Comparison of ENCODE assay signal across 8 cellular contexts in genomic region chr6:139375239-139376053, GRCh38. TPM values are rescaled to one million over a fixed set of nuclear protein-coding genes. Genes with fewer than 3 reads are reported as not detected.
DNase-seq lines count a peak whose midpoint lies in the region; ATAC-seq lines count a peak whose summit lies in the region.

No MANE protein-coding gene starts in this region.

- H3K4ac ChIP-seq in mesendoderm (ENCODE audit: low read depth, low read length) = peak overlapping the region; percentile 95

- H3K4me3 Mint-ChIP-seq in CD8-positive, alpha-beta memory T cell = peak overlapping the region; percentile 94 to 100 (median 99)
- H3K4me3 Mint-ChIP-seq in effector memory CD8-positive, alpha-beta T cell = peak overlapping the region; percentile 99 to 100

- peaks cover 0 to 4% of the 10 kb centered on the region in 2 donors for H3K27me3 Mint-ChIP-seq in CD8-positive, alpha-beta memory T cell
- no peaks in the 10 kb centered on the region for H3K27me3 Mint-ChIP-seq in effector memory CD8-positive, alpha-beta T cell

- peak overlapping the region; percentile 98 for H3K4me3 ChIP-seq in CD8-positive, alpha-beta memory T cell (ENCODE audit: low read length)
- peak overlapping the region; percentile 75 for H3K4me3 ChIP-seq in mesendoderm (ENCODE audit: low read length)

- H3K23ac ChIP-seq in mesendoderm (ENCODE audit: low read length) = no peak overlapping the region

- H3K36me3 ChIP-seq in CD8-positive, alpha-beta memory T cell (ENCODE audit: insufficient read depth, low read length) = no peaks in the 10 kb centered on the region
- peaks cover 4% of the 10 kb centered on the region for H3K36me3 ChIP-seq in mesendoderm (ENCODE audit: control insufficient read depth, insufficient read depth, low read length)

- DNase-seq in CD8-positive, alpha-beta memory T cell = peak; percentile 74 to 91 (median 86)
- peak; percentile 85 for DNase-seq in HS-5 (ENCODE audit: low read depth)
- DNase-seq in NK-92 (lab: John Stamatoyannopoulos, UW; ENCODE audit: unreplicated experiment) = peak; percentile 22
- peak; percentile 93 for DNase-seq in activated CD8-positive, alpha-beta memory T cell treated with anti-CD3 and anti-CD28 coated beads for 24 hours
- peak; percentile 79 to 81 (median 80) for DNase-seq in effector memory CD8-positive, alpha-beta T cell
- peak; percentile 99 for DNase-seq in mesendoderm
- DNase-seq in stimulated activated CD8-positive, alpha-beta memory T cell treated with anti-CD3 and anti-CD28 coated beads, Interleukin-12 subunit alpha, Interleukin-12 subunit beta, amount 100 ng/mL, for 4 hours (ENCODE audit: low read depth) = peak; percentile 69

- peak overlapping the region; percentile 85 for H3K18ac ChIP-seq in mesendoderm (ENCODE audit: low read length)

- H3K4me1 Mint-ChIP-seq in CD8-positive, alpha-beta memory T cell = peaks cover 28 to 30% (median 29%) of the 10 kb centered on the region in 3 donors
- peaks cover 32 to 39% of the 10 kb centered on the region in 2 donors for H3K4me1 Mint-ChIP-seq in effector memory CD8-positive, alpha-beta T cell (ENCODE audit: low read depth in 2 of 2)

- peak overlapping the region; percentile 96 for H3K27ac ChIP-seq in CD8-positive, alpha-beta memory T cell (ENCODE audit: low read depth, low read length)
- H3K27ac ChIP-seq in mesendoderm (ENCODE audit: low read depth, low read length) = peak overlapping the region; percentile 91

- ATAC-seq in GM19468 (IDR thresholded peaks at IDR 0.05; ENCODE audit: extremely low read depth, unreplicated experiment) = peak; percentile 28
- ATAC-seq in effector memory CD8-positive, alpha-beta T cell (replicated peaks) = peak; percentile 63

- H3K9me3 Mint-ChIP-seq in CD8-positive, alpha-beta memory T cell = no peaks in the 10 kb centered on the region
- no peaks in the 10 kb centered on the region for H3K9me3 Mint-ChIP-seq in effector memory CD8-positive, alpha-beta T cell

- H2BK15ac ChIP-seq in mesendoderm (replicated peaks; ENCODE audit: low read depth) = peak overlapping the region; percentile 4

- CTCF ChIA-PET in CD8-positive, alpha-beta memory T cell (lab: Charles Lee) = interaction anchor here (0.7 to 4.4 kb wide), 25 partner anchors 8 to 553 kb away, joined by 3 to 35 read pairs (median 4); partner anchors contain the start of gene TXLNB

- POLR2A ChIA-PET in CD8-positive, alpha-beta memory T cell (lab: Charles Lee) = interaction anchor here (0.5 to 3.0 kb wide), 23 partner anchors 9 to 1875 kb away, joined by 3 to 32 read pairs (median 4); partner anchors contain the start of genes ABRACL, CCDC28A, HECA and REPS1

- H3K27me3 ChIP-seq in CD8-positive, alpha-beta memory T cell (ENCODE audit: insufficient read depth, low read length, poor library complexity, severe bottlenecking) = no peaks in the 10 kb centered on the region
- no peaks in the 10 kb centered on the region for H3K27me3 ChIP-seq in mesendoderm (ENCODE audit: insufficient read depth, low read length, poor library complexity)

- peak overlapping the region; percentile 85 for H3K9ac ChIP-seq in mesendoderm (ENCODE audit: low read length)

- peak overlapping the region; percentile 99 for H3K4me2 ChIP-seq in mesendoderm (ENCODE audit: low read length)

- peak overlapping the region; percentile 74 for H2BK120ac ChIP-seq in mesendoderm (ENCODE audit: low read depth, low read length)

- H3K79me1 ChIP-seq in mesendoderm (ENCODE audit: low read length) = no peaks in the 10 kb centered on the region

- peaks cover 24% of the 10 kb centered on the region for H3K79me2 ChIP-seq in mesendoderm (ENCODE audit: control insufficient read depth, insufficient read depth, low read length)

- peak overlapping the region; percentile 96 for H3K56ac ChIP-seq in mesendoderm (ENCODE audit: low read length)

- no peak overlapping the region for H4K5ac ChIP-seq in mesendoderm (ENCODE audit: low read length)

- H3K36me3 Mint-ChIP-seq in CD8-positive, alpha-beta memory T cell = peaks cover 3 to 47% (median 8%) of the 10 kb centered on the region in 3 donors
- peaks cover 55% of the 10 kb centered on the region for H3K36me3 Mint-ChIP-seq in effector memory CD8-positive, alpha-beta T cell (ENCODE audit: insufficient read depth)

- no peak overlapping the region for H2AK5ac ChIP-seq in mesendoderm (ENCODE audit: low read length)

- H3K27ac Mint-ChIP-seq in CD8-positive, alpha-beta memory T cell = peak overlapping the region; percentile 93 to 98 (median 96)
- H3K27ac Mint-ChIP-seq in effector memory CD8-positive, alpha-beta T cell = peak overlapping the region; percentile 92 to 100

- WGBS in mesendoderm (ENCODE audit: extremely low coverage, insufficient coverage, low lambda C conversion rate) = no CpG with 5 or more reads among the region's 45 CpGs

- peak overlapping the region; percentile 92 for H2BK5ac ChIP-seq in mesendoderm (ENCODE audit: low read length)

- peaks cover 26% of the 10 kb centered on the region for H3K4me1 ChIP-seq in CD8-positive, alpha-beta memory T cell (ENCODE audit: insufficient read depth, low read length)
- H3K4me1 ChIP-seq in mesendoderm (ENCODE audit: control insufficient read depth, low read depth, low read length) = peaks cover 11% of the 10 kb centered on the region

- H4K8ac ChIP-seq in mesendoderm (ENCODE audit: low read depth, low read length) = no peak overlapping the region

- no peaks in the 10 kb centered on the region for H3K9me3 ChIP-seq in CD8-positive, alpha-beta memory T cell (ENCODE audit: low read length)

RNA-seq across cellular contexts. Expression of gene CITED2, which starts 1.0 kb away (rescaled TPM):
- 10 to 100 TPM; 68.6 to 69.8 TPM for total RNA-seq in CD8-positive, alpha-beta memory T cell
- 53.8 TPM for polyA plus RNA-seq in CD8-positive, alpha-beta memory T cell
- 91.4 TPM for polyA plus RNA-seq in mesendoderm (2013, experiment 1 of 2)
- 86.1 TPM for polyA plus RNA-seq in mesendoderm (2013, experiment 2 of 2)

Comparison
In these comparisons a context has a peak if more than half of its experiments do, and no peak if none do; other contexts are left out.
1. Peak in every context shown above with its lines: DNase-seq, ATAC-seq, H3K4me3 ChIP-seq and H3K27ac ChIP-seq.
2. DNase-seq: peak in every context shown above with its lines; median percentile 99 in mesendoderm; 93 in activated CD8-positive, alpha-beta memory T cell treated with anti-CD3 and anti-CD28 coated beads for 24 hours; 86 in CD8-positive, alpha-beta memory T cell; 85 in HS-5; 80 in effector memory CD8-positive, alpha-beta T cell; 69 in stimulated activated CD8-positive, alpha-beta memory T cell treated with anti-CD3 and anti-CD28 coated beads, Interleukin-12 subunit alpha, Interleukin-12 subunit beta, amount 100 ng/mL, for 4 hours; 22 in NK-92.